9 cellular contexts compared by ENCODE assay signal in genomic region chr11:102733232-102733875, GRCh38. TPM values are rescaled to one million over a fixed set of nuclear protein-coding genes. Genes with fewer than 3 reads are reported as not detected.
DNase-seq lines count a peak whose midpoint lies in the region; ATAC-seq lines count a peak whose summit lies in the region.
"Had no signal": no experiment of that assay in that cellular context is flagged by ENCODE, and none has a peak within 500 bp of the region (broad histone marks: within the 10 kb centered on the region; RNA-seq: fewer than 3 reads in every experiment).

No MANE protein-coding gene starts in this region.

- 41% methylated on average over 8 of the region's 8 CpGs for WGBS in right cardiac atrium

- DNase-seq in DMS153 treated with DMSO at 0.1 percent for 48 hours (lab: John Stamatoyannopoulos, UW; ENCODE audit: unreplicated experiment) = peak; percentile 86
- peak; percentile 13 for DNase-seq in GM19238 (ENCODE audit: insufficient read length, low spot score)
- DNase-seq in NCI-H510A treated with DMSO at 0.1 percent for 48 hours (lab: John Stamatoyannopoulos, UW) = peak; percentile 66
- peak; percentile 68 to 72 for DNase-seq in activated T-cell treated with anti-CD3 and anti-CD28 coated beads, Interleukin-2, amount 50 U/mL, for 72 hours
- peak; percentile 25 to 64 (median 58) for DNase-seq in right cardiac atrium
- DNase-seq in stimulated activated CD8-positive, alpha-beta memory T cell treated with anti-CD3 and anti-CD28 coated beads, Interleukin-12 subunit alpha, Interleukin-12 subunit beta, amount 100 ng/mL, for 1 hour (ENCODE audit: low read depth) = peak; percentile 4
- DNase-seq in NCI-H1694 (lab: John Stamatoyannopoulos, UW) = no peak

- no peaks in the 10 kb centered on the region for H3K27me3 ChIP-seq in right cardiac atrium (ENCODE audit: control insufficient read depth, insufficient read depth)

- no peaks in the 10 kb centered on the region for H3K9me3 Mint-ChIP-seq in activated T-cell treated with anti-CD3 and anti-CD28 coated beads, Interleukin-2, amount 50 U/mL, for 72 hours

- no peaks in the 10 kb centered on the region for H3K27me3 Mint-ChIP-seq in activated T-cell treated with anti-CD3 and anti-CD28 coated beads, Interleukin-2, amount 50 U/mL, for 72 hours (ENCODE audit: low read depth)

- H3K27ac ChIP-seq in right cardiac atrium (ENCODE audit: low read length) = no peak overlapping the region

- H3K4me3 Mint-ChIP-seq in activated T-cell treated with anti-CD3 and anti-CD28 coated beads, Interleukin-2, amount 50 U/mL, for 72 hours = no peak overlapping the region

- no peak overlapping the region for H3K27ac Mint-ChIP-seq in activated T-cell treated with anti-CD3 and anti-CD28 coated beads, Interleukin-2, amount 50 U/mL, for 72 hours

- H3K4me1 Mint-ChIP-seq in activated T-cell treated with anti-CD3 and anti-CD28 coated beads, Interleukin-2, amount 50 U/mL, for 72 hours (ENCODE audit: low read depth) = no peaks in the 10 kb centered on the region

- H3K9me3 ChIP-seq in right cardiac atrium (ENCODE audit: control insufficient read depth, low read length) = no peaks in the 10 kb centered on the region

- intact Hi-C loops in right cardiac atrium (cut with DNase I) = no loop called here

- no peaks in the 10 kb centered on the region for H3K4me1 ChIP-seq in right cardiac atrium (ENCODE audit: control insufficient read depth, insufficient read depth, low read length)

- peak; percentile 89 for ATAC-seq in HG03175 (IDR thresholded peaks at IDR 0.05; ENCODE audit: unreplicated experiment)
- peak; percentile 77 to 80 for ATAC-seq in activated T-cell treated with anti-CD3 and anti-CD28 coated beads, Interleukin-2, amount 50 U/mL, for 72 hours (replicated peaks in 1 of 2)
- peak in 1 of 2 donors; percentile 35 for ATAC-seq in right cardiac atrium

- no peak overlapping the region for H3K4me3 ChIP-seq in right cardiac atrium (ENCODE audit: low read length)

- no peaks in the 10 kb centered on the region for H3K36me3 Mint-ChIP-seq in activated T-cell treated with anti-CD3 and anti-CD28 coated beads, Interleukin-2, amount 50 U/mL, for 72 hours (ENCODE audit: insufficient read depth in 2 of 2)

RNA-seq across cellular contexts. Expression of gene MMP8, which starts 8.6 kb away (rescaled TPM):
- total RNA-seq in activated T-cell treated with anti-CD3 and anti-CD28 coated beads, Interleukin-2, amount 50 U/mL, for 72 hours = not detected
- total RNA-seq in right cardiac atrium = under 1 TPM in 1 of 4 donors, not detected in 3; 0.06 TPM
- polyA plus RNA-seq in right cardiac atrium = 0.02 TPM
- total RNA-seq: activated CD8-positive, alpha-beta memory T cell treated with anti-CD3 and anti-CD28 coated beads for 36 hours had no signal

RNA-seq across cellular contexts. Expression of gene MMP27, which starts 27.8 kb away (rescaled TPM):
- total RNA-seq in activated T-cell treated with anti-CD3 and anti-CD28 coated beads, Interleukin-2, amount 50 U/mL, for 72 hours = not detected
- total RNA-seq in right cardiac atrium = not detected
- not detected for polyA plus RNA-seq in right cardiac atrium
- total RNA-seq: activated CD8-positive, alpha-beta memory T cell treated with anti-CD3 and anti-CD28 coated beads for 36 hours had no signal

RNA-seq across cellular contexts. Expression of gene MMP10, which starts 47.1 kb away (rescaled TPM):
- total RNA-seq in activated T-cell treated with anti-CD3 and anti-CD28 coated beads, Interleukin-2, amount 50 U/mL, for 72 hours = 1 to 10 TPM in 1 of 2 donors, not detected in 1; 1.2 TPM
- total RNA-seq in right cardiac atrium = not detected
- polyA plus RNA-seq in right cardiac atrium = not detected
- total RNA-seq: activated CD8-positive, alpha-beta memory T cell treated with anti-CD3 and anti-CD28 coated beads for 36 hours had no signal
